1 cellular context compared by ENCODE assay signal in the genomic region with DNA sequence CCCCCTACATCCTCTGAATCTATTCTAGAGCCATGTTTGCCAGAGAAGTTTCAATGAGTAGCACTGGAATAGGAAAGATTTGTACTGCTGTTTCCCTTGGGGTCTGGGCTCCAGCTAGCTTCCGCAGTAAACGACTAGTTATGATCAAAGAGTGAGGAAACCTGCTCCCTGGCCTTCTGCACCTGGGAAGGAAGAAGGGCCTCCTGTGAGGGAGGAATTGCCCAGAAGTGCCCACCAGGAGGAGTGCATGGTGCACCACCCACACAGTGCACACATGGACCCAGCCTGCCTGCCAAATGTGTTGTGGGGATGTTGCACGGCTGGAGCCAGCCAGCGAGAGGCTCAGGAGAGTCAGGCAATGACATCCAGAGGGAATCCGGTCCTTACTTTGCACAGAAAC.
TF ChIP-seq lines count a peak whose summit lies in the region.

No MANE protein-coding gene starts in this region.

TF ChIP-seq in GM23338, 12 proteins besides CTCF, POLR2A, EP300 and RAD21 (continued from another document):
- TF ChIP-seq REST (IDR thresholded peaks at IDR 0.05; ENCODE audit: unreplicated experiment): no peak
- TF ChIP-seq ZNF114 (CRISPR knock-in tag; IDR thresholded peaks at IDR 0.05): no peak
- TF ChIP-seq STAT1 (IDR thresholded peaks at IDR 0.05; ENCODE audit: unreplicated experiment): no peak
- TF ChIP-seq, protein P1, sequence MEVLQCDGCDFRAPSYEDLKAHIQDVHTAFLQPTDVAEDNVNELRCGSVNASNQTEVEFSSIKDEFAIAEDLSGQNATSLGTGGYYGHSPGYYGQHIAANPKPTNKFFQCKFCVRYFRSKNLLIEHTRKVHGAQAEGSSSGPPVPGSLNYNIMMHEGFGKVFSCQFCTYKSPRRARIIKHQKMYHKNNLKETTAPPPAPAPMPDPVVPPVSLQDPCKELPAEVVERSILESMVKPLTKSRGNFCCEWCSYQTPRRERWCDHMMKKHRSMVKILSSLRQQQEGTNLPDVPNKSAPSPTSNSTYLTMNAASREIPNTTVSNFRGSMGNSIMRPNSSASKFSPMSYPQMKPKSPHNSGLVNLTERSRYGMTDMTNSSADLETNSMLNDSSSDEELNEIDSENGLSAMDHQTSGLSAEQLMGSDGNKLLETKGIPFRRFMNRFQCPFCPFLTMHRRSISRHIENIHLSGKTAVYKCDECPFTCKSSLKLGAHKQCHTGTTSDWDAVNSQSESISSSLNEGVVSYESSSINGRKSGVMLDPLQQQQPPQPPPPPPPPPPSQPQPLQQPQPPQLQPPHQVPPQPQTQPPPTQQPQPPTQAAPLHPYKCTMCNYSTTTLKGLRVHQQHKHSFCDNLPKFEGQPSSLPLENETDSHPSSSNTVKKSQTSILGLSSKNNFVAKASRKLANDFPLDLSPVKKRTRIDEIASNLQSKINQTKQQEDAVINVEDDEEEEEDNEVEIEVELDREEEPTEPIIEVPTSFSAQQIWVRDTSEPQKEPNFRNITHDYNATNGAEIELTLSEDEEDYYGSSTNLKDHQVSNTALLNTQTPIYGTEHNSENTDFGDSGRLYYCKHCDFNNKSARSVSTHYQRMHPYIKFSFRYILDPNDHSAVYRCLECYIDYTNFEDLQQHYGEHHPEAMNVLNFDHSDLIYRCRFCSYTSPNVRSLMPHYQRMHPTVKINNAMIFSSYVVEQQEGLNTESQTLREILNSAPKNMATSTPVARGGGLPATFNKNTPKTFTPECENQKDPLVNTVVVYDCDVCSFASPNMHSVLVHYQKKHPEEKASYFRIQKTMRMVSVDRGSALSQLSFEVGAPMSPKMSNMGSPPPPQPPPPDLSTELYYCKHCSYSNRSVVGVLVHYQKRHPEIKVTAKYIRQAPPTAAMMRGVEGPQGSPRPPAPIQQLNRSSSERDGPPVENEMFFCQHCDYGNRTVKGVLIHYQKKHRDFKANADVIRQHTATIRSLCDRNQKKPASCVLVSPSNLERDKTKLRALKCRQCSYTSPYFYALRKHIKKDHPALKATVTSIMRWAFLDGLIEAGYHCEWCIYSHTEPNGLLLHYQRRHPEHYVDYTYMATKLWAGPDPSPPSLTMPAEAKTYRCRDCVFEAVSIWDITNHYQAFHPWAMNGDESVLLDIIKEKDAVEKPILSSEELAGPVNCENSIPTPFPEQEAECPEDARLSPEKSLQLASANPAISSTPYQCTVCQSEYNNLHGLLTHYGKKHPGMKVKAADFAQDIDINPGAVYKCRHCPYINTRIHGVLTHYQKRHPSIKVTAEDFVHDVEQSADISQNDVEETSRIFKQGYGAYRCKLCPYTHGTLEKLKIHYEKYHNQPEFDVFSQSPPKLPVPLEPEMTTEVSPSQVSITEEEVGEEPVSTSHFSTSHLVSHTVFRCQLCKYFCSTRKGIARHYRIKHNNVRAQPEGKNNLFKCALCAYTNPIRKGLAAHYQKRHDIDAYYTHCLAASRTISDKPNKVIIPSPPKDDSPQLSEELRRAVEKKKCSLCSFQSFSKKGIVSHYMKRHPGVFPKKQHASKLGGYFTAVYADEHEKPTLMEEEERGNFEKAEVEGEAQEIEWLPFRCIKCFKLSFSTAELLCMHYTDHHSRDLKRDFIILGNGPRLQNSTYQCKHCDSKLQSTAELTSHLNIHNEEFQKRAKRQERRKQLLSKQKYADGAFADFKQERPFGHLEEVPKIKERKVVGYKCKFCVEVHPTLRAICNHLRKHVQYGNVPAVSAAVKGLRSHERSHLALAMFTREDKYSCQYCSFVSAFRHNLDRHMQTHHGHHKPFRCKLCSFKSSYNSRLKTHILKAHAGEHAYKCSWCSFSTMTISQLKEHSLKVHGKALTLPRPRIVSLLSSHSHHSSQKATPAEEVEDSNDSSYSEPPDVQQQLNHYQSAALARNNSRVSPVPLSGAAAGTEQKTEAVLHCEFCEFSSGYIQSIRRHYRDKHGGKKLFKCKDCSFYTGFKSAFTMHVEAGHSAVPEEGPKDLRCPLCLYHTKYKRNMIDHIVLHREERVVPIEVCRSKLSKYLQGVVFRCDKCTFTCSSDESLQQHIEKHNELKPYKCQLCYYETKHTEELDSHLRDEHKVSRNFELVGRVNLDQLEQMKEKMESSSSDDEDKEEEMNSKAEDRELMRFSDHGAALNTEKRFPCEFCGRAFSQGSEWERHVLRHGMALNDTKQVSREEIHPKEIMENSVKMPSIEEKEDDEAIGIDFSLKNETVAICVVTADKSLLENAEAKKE (CRISPR knock-in tag; IDR thresholded peaks at IDR 0.05): no peak
